ENCODE assay signal across 19 cellular contexts in genomic region chr2:16853088-16853487, GRCh38.
"Had no signal": no experiment of that assay in that cellular context is flagged by ENCODE, and none has a peak within 500 bp of the region (broad histone marks: within the 10 kb centered on the region; RNA-seq: fewer than 3 reads in every experiment).

No MANE protein-coding gene starts in this region.

- H3K27me3 ChIP-seq: MG63, SJSA1 had no signal

- H3K4me1 Mint-ChIP-seq: IgD-negative memory B cell had no signal

- H3K4me3 ChIP-seq: MG63, SJSA1, SK-N-MC had no signal

- H3K27ac Mint-ChIP-seq: IgD-negative memory B cell had no signal

- H3K27ac ChIP-seq: SJSA1, SK-N-MC had no signal

- FAIRE-seq: RCC 7860 had no signal

- DNase-seq: KBM-7, MG63, NCI-H1092 treated with DMSO at 0.1 percent for 48 hours, NCI-H1436, NCI-H187, NCI-H2029, NCI-H2081 treated with DMSO at 0.1 percent for 48 hours, NCI-H2171, NCI-H226, NCI-H446, NCI-H510A, NCI-H524 treated with DMSO at 0.1 percent for 48 hours, Right ventricle myocardium superior, RPMI8226, SIG-M5 had no signal

- H3K36me3 Mint-ChIP-seq: IgD-negative memory B cell had no signal

- H3K4me3 Mint-ChIP-seq: IgD-negative memory B cell had no signal

- H3K36me3 ChIP-seq: MG63, SJSA1 had no signal

- H3K9me3 ChIP-seq: MG63, SJSA1 had no signal

- H3K9me3 Mint-ChIP-seq: IgD-negative memory B cell had no signal

- H3K4me1 ChIP-seq: SJSA1 had no signal
